In the genomic region with DNA sequence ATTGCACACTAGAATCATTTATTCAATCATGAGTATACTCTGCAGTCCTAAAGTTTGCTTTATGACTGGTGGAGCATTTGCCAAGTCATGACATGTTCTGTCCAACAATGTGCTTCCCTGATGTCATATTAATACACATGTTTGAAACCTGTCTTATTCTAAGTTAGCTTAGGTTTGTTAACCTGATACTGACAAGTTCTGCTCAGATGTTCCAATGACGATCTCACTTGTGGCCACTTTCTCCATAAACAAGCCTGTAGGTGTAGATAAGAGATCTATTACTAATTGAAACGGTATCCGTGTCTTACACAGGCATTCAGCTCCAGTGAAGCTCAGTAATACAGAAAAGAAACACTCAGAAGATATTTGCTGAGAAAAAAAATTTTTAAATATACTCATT, we compare ENCODE assay signal across 1 cellular context.
TF ChIP-seq lines count a peak whose summit lies in the region.

No MANE protein-coding gene starts in this region.

TF ChIP-seq in IMR-90, 13 proteins besides CTCF, POLR2A, EP300 and RAD21 (continued from another document):
- TF ChIP-seq, protein P1, sequence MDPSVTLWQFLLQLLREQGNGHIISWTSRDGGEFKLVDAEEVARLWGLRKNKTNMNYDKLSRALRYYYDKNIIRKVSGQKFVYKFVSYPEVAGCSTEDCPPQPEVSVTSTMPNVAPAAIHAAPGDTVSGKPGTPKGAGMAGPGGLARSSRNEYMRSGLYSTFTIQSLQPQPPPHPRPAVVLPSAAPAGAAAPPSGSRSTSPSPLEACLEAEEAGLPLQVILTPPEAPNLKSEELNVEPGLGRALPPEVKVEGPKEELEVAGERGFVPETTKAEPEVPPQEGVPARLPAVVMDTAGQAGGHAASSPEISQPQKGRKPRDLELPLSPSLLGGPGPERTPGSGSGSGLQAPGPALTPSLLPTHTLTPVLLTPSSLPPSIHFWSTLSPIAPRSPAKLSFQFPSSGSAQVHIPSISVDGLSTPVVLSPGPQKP (IDR thresholded peaks at IDR 0.05; ENCODE audit: borderline replicate concordance, low read depth, low read length): no peak
- no peak for TF ChIP-seq BHLHE40 (IDR thresholded peaks at IDR 0.05; ENCODE audit: low read depth, low read length)
- no peak for TF ChIP-seq NFE2L2 (IDR thresholded peaks at IDR 0.05; ENCODE audit: low read depth, low read length)
- no peak for TF ChIP-seq MAZ (IDR thresholded peaks at IDR 0.05; ENCODE audit: borderline replicate concordance, low read depth, low read length)
- no peak for TF ChIP-seq RCOR1 (IDR thresholded peaks at IDR 0.05; ENCODE audit: insufficient replicate concordance, low read length)
- TF ChIP-seq FOS (IDR thresholded peaks at IDR 0.05; ENCODE audit: low read depth, low read length): no peak
- no peak for TF ChIP-seq MAFK (IDR thresholded peaks at IDR 0.05; ENCODE audit: low read depth, low read length)
